Comparison of ENCODE assay signal across 8 cellular contexts in genomic region chr5:126354012-126354856, GRCh38.
DNase-seq lines count a peak whose midpoint lies in the region; ATAC-seq, FAIRE-seq and TF ChIP-seq lines count a peak whose summit lies in the region.

No MANE protein-coding gene starts in this region.

- H3K27ac Mint-ChIP-seq in activated CD4-positive, alpha-beta T cell treated with anti-CD3 and anti-CD28 coated beads for 36 hours: peak overlapping the region; percentile 55
- H3K27ac Mint-ChIP-seq in endodermal cell: no peak overlapping the region

- H3K4me1 Mint-ChIP-seq in activated CD4-positive, alpha-beta T cell treated with anti-CD3 and anti-CD28 coated beads for 36 hours: peaks cover 12% of the 10 kb centered on the region
- H3K4me1 Mint-ChIP-seq in endodermal cell: peaks cover 6% of the 10 kb centered on the region

- CTCF ChIA-PET in activated CD4-positive, alpha-beta T cell treated with anti-CD3 and anti-CD28 coated beads for 36 hours (lab: Charles Lee): interaction anchor here (0.6 to 7.6 kb wide), 23 partner anchors 10 to 1159 kb away, joined by 3 to 94 read pairs (median 4); no protein-coding TSS in a partner anchor

- H3K36me3 ChIP-seq in SK-N-MC (ENCODE audit: insufficient read depth, low read length) (no peaks in the 10 kb centered on the region), endodermal cell (ENCODE audit: control insufficient read depth, insufficient read depth, low read length) (no peaks in the 10 kb centered on the region), mucosa of stomach (ENCODE audit: control insufficient read depth, insufficient read depth, low read length) (no peaks in the 10 kb centered on the region)

- no peak for DNase-seq in activated CD4-positive, alpha-beta T cell treated with anti-CD3 and anti-CD28 coated beads for 36 hours
- no peak for DNase-seq in activated CD4-positive, alpha-beta T cell treated with anti-CD3 and anti-CD28 coated beads for 4 hours
- DNase-seq in HTR-8/SVneo (ENCODE audit: insufficient read length, low spot score): peak; percentile 75
- DNase-seq in SK-N-MC (ENCODE audit: low read depth, low spot score): peak; percentile 75
- no peak for DNase-seq in endodermal cell
- no peak for DNase-seq in activated CD4-positive, alpha-beta T cell treated with anti-CD3 and anti-CD28 coated beads for 1 hour

- H3K27me3 Mint-ChIP-seq in activated CD4-positive, alpha-beta T cell treated with anti-CD3 and anti-CD28 coated beads for 36 hours: no peaks in the 10 kb centered on the region
- H3K27me3 Mint-ChIP-seq in endodermal cell (ENCODE audit: insufficient read depth): no peaks in the 10 kb centered on the region

- no peaks in the 10 kb centered on the region for H3K36me3 Mint-ChIP-seq in activated CD4-positive, alpha-beta T cell treated with anti-CD3 and anti-CD28 coated beads for 36 hours (ENCODE audit: low read depth)
- H3K36me3 Mint-ChIP-seq in endodermal cell (ENCODE audit: low read depth): no peaks in the 10 kb centered on the region

- H3K9me3 ChIP-seq in SK-N-MC (ENCODE audit: low read depth, low read length) (no peaks in the 10 kb centered on the region), endodermal cell (ENCODE audit: control insufficient read depth, low read length) (no peaks in the 10 kb centered on the region), mucosa of stomach (ENCODE audit: control insufficient read depth, low read length) (no peaks in the 10 kb centered on the region)

- H3K27ac ChIP-seq in SK-N-MC (peak overlapping the region; percentile 77), endodermal cell (ENCODE audit: low read depth, low read length) (no peak overlapping the region)

- H3K4me3 ChIP-seq in SK-N-MC (peak overlapping the region; percentile 72), endodermal cell (ENCODE audit: low read length) (no peak overlapping the region), mucosa of stomach (ENCODE audit: low read length) (peak overlapping the region; percentile 34)

- POLR2A ChIA-PET in activated CD4-positive, alpha-beta T cell treated with anti-CD3 and anti-CD28 coated beads for 36 hours (lab: Charles Lee): no interaction called here

- peak; percentile 64 for TF ChIP-seq CTCF in endodermal cell (conservative IDR thresholded peaks at IDR 0.05)

- no peaks in the 10 kb centered on the region for H3K9me3 Mint-ChIP-seq in activated CD4-positive, alpha-beta T cell treated with anti-CD3 and anti-CD28 coated beads for 36 hours (ENCODE audit: low read depth)
- H3K9me3 Mint-ChIP-seq in endodermal cell: no peaks in the 10 kb centered on the region

- peak; percentile 71 for ATAC-seq in activated CD4-positive, alpha-beta T cell treated with anti-CD3 and anti-CD28 coated beads for 36 hours
- no peak for ATAC-seq in GM18505 (IDR thresholded peaks at IDR 0.05; ENCODE audit: unreplicated experiment)

- FAIRE-seq in HTR-8/SVneo (lab: Jason Lieb, UNC): peak; percentile 72

- 80% methylated on average over 5 of the region's 6 CpGs; no CpG with 5 or more reads in 1 of the 2 experiments for WGBS in endodermal cell (ENCODE audit: insufficient coverage in 1 of 2, insufficient read length in 1 of 2), 2 experiments

- H3K4me1 ChIP-seq in endodermal cell (ENCODE audit: control insufficient read depth, insufficient read depth, low read length): peaks cover 3% of the 10 kb centered on the region
- H3K4me1 ChIP-seq in mucosa of stomach (ENCODE audit: control insufficient read depth, insufficient read depth, low read length): peaks cover 32% of the 10 kb centered on the region

- TF ChIP-seq POLR2A in GM18505 (IDR thresholded peaks at IDR 0.05; ENCODE audit: borderline replicate concordance, extremely low read depth, insufficient read depth, insufficient read length): no peak

- H3K27me3 ChIP-seq in endodermal cell (ENCODE audit: control insufficient read depth, insufficient read depth, low read length, poor library complexity, severe bottlenecking) (no peaks in the 10 kb centered on the region), mucosa of stomach (ENCODE audit: control insufficient read depth, insufficient read depth, low read length) (no peaks in the 10 kb centered on the region)

- H3K4me3 Mint-ChIP-seq in activated CD4-positive, alpha-beta T cell treated with anti-CD3 and anti-CD28 coated beads for 36 hours: peak overlapping the region; percentile 34
- no peak overlapping the region for H3K4me3 Mint-ChIP-seq in endodermal cell

- H3K9ac ChIP-seq in SK-N-MC (ENCODE audit: insufficient read length): peak overlapping the region; percentile 71
- H3K9ac ChIP-seq in endodermal cell (ENCODE audit: extremely low read depth, low read length, poor library complexity, severe bottlenecking): no peak overlapping the region
- H3K9ac ChIP-seq in mucosa of stomach (ENCODE audit: low read length): peak overlapping the region; percentile 55

- intact Hi-C loops in activated CD4-positive, alpha-beta T cell treated with anti-CD3 and anti-CD28 coated beads for 36 hours (cut with DNase I, micrococcal nuclease): loop anchor here (1.0 to 2.0 kb wide), 4 partner anchors 146 to 247 kb away; partner anchors contain the start of gene PHAX (in 2 of the 2)

Comparison
In these comparisons a context has a peak if more than half of its experiments do, and no peak if none do; other contexts are left out.
1. DNase-seq: peak in HTR-8/SVneo (single experiment) and SK-N-MC (single experiment); none in activated CD4-positive, alpha-beta T cell treated with anti-CD3 and anti-CD28 coated beads for 36 hours (single experiment), activated CD4-positive, alpha-beta T cell treated with anti-CD3 and anti-CD28 coated beads for 4 hours (0 of 2), endodermal cell (single experiment) and activated CD4-positive, alpha-beta T cell treated with anti-CD3 and anti-CD28 coated beads for 1 hour (single experiment).